Comparison of ENCODE assay signal across 18 cellular contexts in the genomic region with DNA sequence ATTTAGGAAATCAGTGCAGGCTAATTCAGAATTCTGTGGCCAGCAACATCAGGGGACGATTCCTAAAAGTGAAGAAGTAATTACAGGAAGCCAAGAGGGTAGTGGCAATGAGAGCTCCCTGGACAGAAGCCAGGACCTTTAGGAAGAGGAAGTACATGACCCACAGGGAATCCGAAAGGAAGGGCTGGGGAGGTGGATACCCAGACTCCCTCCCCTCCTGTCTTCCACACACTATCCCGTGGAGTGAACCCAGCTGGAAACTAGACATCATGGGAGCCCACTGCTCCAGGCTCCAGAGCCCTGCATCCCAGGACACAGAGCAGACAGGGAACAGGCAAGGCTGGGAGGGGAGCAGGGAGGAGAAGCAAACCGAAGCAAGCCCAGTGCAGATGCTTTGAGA.
DNase-seq lines count a peak whose midpoint lies in the region; ATAC-seq and TF ChIP-seq lines count a peak whose summit lies in the region.
"Had no signal": no experiment of that assay in that cellular context is flagged by ENCODE, and none has a peak within 500 bp of the region (broad histone marks: within the 10 kb centered on the region; RNA-seq: fewer than 3 reads in every experiment).

No MANE protein-coding gene starts in this region.

- CTCF ChIA-PET in activated CD8-positive, alpha-beta T cell treated with anti-CD3 and anti-CD28 coated beads, Interleukin-2, amount 10 ng/mL, durations not matched to agents 7 days and 5 days (lab: Charles Lee), result interaction anchor here (1.1 kb wide), 1 partner anchor 203 kb away, joined by 5 read pairs; a partner anchor contains a TSS

- peaks cover 19% of the 10 kb centered on the region for H3K9me3 Mint-ChIP-seq in nephron
- H3K9me3 Mint-ChIP-seq in activated CD8-positive, alpha-beta T cell treated with anti-CD3 and anti-CD28 coated beads, Interleukin-2, amount 10 ng/mL, durations not matched to agents 7 days and 5 days (ENCODE audit: insufficient read depth), result peaks cover 8% of the 10 kb centered on the region

- H3K27ac ChIP-seq in RWPE2 (ENCODE audit: poor library complexity, severe bottlenecking) (no peak overlapping the region), heart left ventricle (peak overlapping the region in 5 of 12 donors; percentile 7 to 34 (median 29))
- H3K27ac ChIP-seq: pancreas, RWPE1, suprapubic skin had no signal

- TF ChIP-seq CTCF in RWPE2 (IDR thresholded peaks at IDR 0.05; ENCODE audit: poor library complexity, severe bottlenecking), result no peak
- no peak for TF ChIP-seq CTCF in heart left ventricle (IDR thresholded peaks at IDR 0.05)
- no peak for TF ChIP-seq CTCF in nephron (IDR thresholded peaks at IDR 0.05; ENCODE audit: unreplicated experiment in 3 of 3)

- DNase-seq in CD1c-positive myeloid dendritic cell (ENCODE audit: extremely low spot score) (peak; percentile 80), RWPE2 (ENCODE audit: low spot score) (no peak), heart left ventricle (peak in 2 of 5 donors; percentile 50 to 66), cerebellar nuclear complex (lab: John Stamatoyannopoulos, UW) (no peak), iPS-NIHi11 (ENCODE audit: low spot score) (no peak), NCI-H1092 treated with DMSO at 0.1 percent for 48 hours (lab: John Stamatoyannopoulos, UW) (no peak)
- no peak for DNase-seq in activated CD8-positive, alpha-beta T cell treated with anti-CD3 and anti-CD28 coated beads, Interleukin-2, amount 10 ng/mL, durations not matched to agents 7 days and 5 days
- DNase-seq: activated CD4-positive, alpha-beta T cell treated with anti-CD3 and anti-CD28 coated beads, Interleukin-2, amount 10 ng/mL, durations not matched to agents 24 days and 14 days; activated T-cell treated with anti-CD3 and anti-CD28 coated beads, Interleukin-2, amount 50 U/mL, for 4 hours; erythroblast; HCEC 1CT; mammary epithelial cell; NCI-H187 treated with DMSO at 0.1 percent for 48 hours; pancreas had no signal

- TF ChIP-seq POLR2A in heart left ventricle (IDR thresholded peaks at IDR 0.05), result no peak

- H3K36me3 ChIP-seq in RWPE2 (ENCODE audit: low read depth) (no peaks in the 10 kb centered on the region), heart left ventricle (no peaks in the 10 kb centered on the region)
- H3K36me3 ChIP-seq: pancreas, suprapubic skin had no signal

- H3K4me1 Mint-ChIP-seq in nephron, result peaks cover 41% of the 10 kb centered on the region
- H3K4me1 Mint-ChIP-seq in activated CD8-positive, alpha-beta T cell treated with anti-CD3 and anti-CD28 coated beads, Interleukin-2, amount 10 ng/mL, durations not matched to agents 7 days and 5 days (ENCODE audit: low read depth), result no peaks in the 10 kb centered on the region
- H3K4me1 Mint-ChIP-seq: activated CD4-positive, alpha-beta T cell treated with anti-CD3 and anti-CD28 coated beads, Interleukin-2, amount 10 ng/mL, durations not matched to agents 24 days and 14 days had no signal

- H3K4me3 ChIP-seq in RWPE2 (ENCODE audit: severe bottlenecking) (no peak overlapping the region), heart left ventricle (peak overlapping the region in 1 of 12 donors; percentile 17)
- H3K4me3 ChIP-seq: pancreas, suprapubic skin had no signal

- H3K9me3 ChIP-seq in RWPE2 (ENCODE audit: severe bottlenecking) (no peaks in the 10 kb centered on the region), heart left ventricle (peaks cover 0 to 19% (median 11%) of the 10 kb centered on the region in 12 donors)
- H3K9me3 ChIP-seq: pancreas had no signal

- WGBS in heart left ventricle, 4 donors, result 22 to 35% (median 23%) methylated on average over 4 of the region's 4 CpGs

- peak overlapping the region; percentile 84 to 91 (median 90) for H3K27ac Mint-ChIP-seq in nephron
- H3K27ac Mint-ChIP-seq in activated CD8-positive, alpha-beta T cell treated with anti-CD3 and anti-CD28 coated beads, Interleukin-2, amount 10 ng/mL, durations not matched to agents 7 days and 5 days, result no peak overlapping the region
- H3K27ac Mint-ChIP-seq: activated CD4-positive, alpha-beta T cell treated with anti-CD3 and anti-CD28 coated beads, Interleukin-2, amount 10 ng/mL, durations not matched to agents 24 days and 14 days; B cell had no signal

- 0 out of 3 replicates have a peak, but pooled peaks have one; percentile 8 for ATAC-seq in RWPE2 (ENCODE audit: low read depth)
- ATAC-seq in heart left ventricle, result peak in 3 of 4 donors; percentile 54 to 63 (median 57)
- no peak for ATAC-seq in activated CD8-positive, alpha-beta T cell treated with anti-CD3 and anti-CD28 coated beads, Interleukin-2, amount 10 ng/mL, durations not matched to agents 7 days and 5 days
- ATAC-seq: activated T-cell treated with anti-CD3 and anti-CD28 coated beads, Interleukin-2, amount 50 U/mL, for 4 hours had no signal

- intact Hi-C loops in heart left ventricle (cut with DNase I), result no loop called here

- no peaks in the 10 kb centered on the region for H3K27me3 Mint-ChIP-seq in nephron (ENCODE audit: low read depth)
- peaks cover 8% of the 10 kb centered on the region for H3K27me3 Mint-ChIP-seq in activated CD8-positive, alpha-beta T cell treated with anti-CD3 and anti-CD28 coated beads, Interleukin-2, amount 10 ng/mL, durations not matched to agents 7 days and 5 days (ENCODE audit: low read depth)

- H3K27me3 ChIP-seq in RWPE2 (ENCODE audit: insufficient read depth, poor library complexity, severe bottlenecking) (no peaks in the 10 kb centered on the region), heart left ventricle (no peaks in the 10 kb centered on the region)
- H3K27me3 ChIP-seq: pancreas, suprapubic skin had no signal

- H3K36me3 Mint-ChIP-seq in nephron (ENCODE audit: low read depth), result peaks cover 4% of the 10 kb centered on the region
- no peaks in the 10 kb centered on the region for H3K36me3 Mint-ChIP-seq in activated CD8-positive, alpha-beta T cell treated with anti-CD3 and anti-CD28 coated beads, Interleukin-2, amount 10 ng/mL, durations not matched to agents 7 days and 5 days (ENCODE audit: low read depth)

- no peaks in the 10 kb centered on the region for H3K4me1 ChIP-seq in RWPE2 (ENCODE audit: insufficient read depth, poor library complexity, severe bottlenecking)
- peaks cover 0 to 26% (median 17%) of the 10 kb centered on the region in 12 donors for H3K4me1 ChIP-seq in heart left ventricle
- H3K4me1 ChIP-seq: pancreas, suprapubic skin had no signal

- POLR2A ChIA-PET in activated CD8-positive, alpha-beta T cell treated with anti-CD3 and anti-CD28 coated beads, Interleukin-2, amount 10 ng/mL, durations not matched to agents 7 days and 5 days (lab: Charles Lee), result interaction anchor here (0.6 kb wide), 1 partner anchor 253 kb away, joined by 5 read pairs; no protein-coding TSS in a partner anchor

- H3K4me3 Mint-ChIP-seq in nephron, result peak overlapping the region in 1 of 3 experiments; percentile 15
- no peak overlapping the region for H3K4me3 Mint-ChIP-seq in activated CD8-positive, alpha-beta T cell treated with anti-CD3 and anti-CD28 coated beads, Interleukin-2, amount 10 ng/mL, durations not matched to agents 7 days and 5 days
- H3K4me3 Mint-ChIP-seq: activated CD4-positive, alpha-beta T cell treated with anti-CD3 and anti-CD28 coated beads, Interleukin-2, amount 10 ng/mL, durations not matched to agents 24 days and 14 days; activated T-cell treated with anti-CD3 and anti-CD28 coated beads, Interleukin-2, amount 50 U/mL, for 4 hours; B cell had no signal
